Comparison of ENCODE assay signal across 24 cellular contexts in genomic region chr18:63646916-63647315, GRCh38. TPM values are rescaled to one million over a fixed set of nuclear protein-coding genes. Genes with fewer than 3 reads are reported as not detected.
"Had no signal": no experiment of that assay in that cellular context is flagged by ENCODE, and none has a peak within 500 bp of the region (broad histone marks: within the 10 kb centered on the region; RNA-seq: fewer than 3 reads in every experiment).

No MANE protein-coding gene starts in this region.

- H3K4me1 ChIP-seq: esophagus squamous epithelium, gastrocnemius medialis, heart left ventricle, left lung, prostate gland, stomach, testis had no signal

- ATAC-seq: activated CD8-positive, alpha-beta T cell treated with anti-CD3 and anti-CD28 coated beads for 36 hours; activated T-helper 17 cell treated with anti-CD3 and anti-CD28 coated beads, Interleukin-2, amount 50 U/mL, for 72 hours; gastrocnemius medialis; heart left ventricle; left lung; right cardiac atrium had no signal

- DNase-seq: activated CD4-positive, alpha-beta T cell treated with anti-CD3 and anti-CD28 coated beads, Interleukin-2, amount 10 ng/mL, durations not matched to agents 24 days and 14 days; activated CD8-positive, alpha-beta T cell treated with anti-CD3 and anti-CD28 coated beads for 36 hours; activated naive CD4-positive, alpha-beta T cell; activated naive CD8-positive, alpha-beta T cell treated with anti-CD3 and anti-CD28 coated beads for 36 hours; activated T-cell treated with anti-CD3 and anti-CD28 coated beads, Interleukin-2, amount 50 U/mL, for 1 hour; effector CD4-positive, alpha-beta T cell; esophagus squamous epithelium; gastrocnemius medialis; heart left ventricle; kidney; left lung; right cardiac atrium; small intestine; stimulated activated CD4-positive, alpha-beta T cell treated with anti-CD3 and anti-CD28 coated beads, Interleukin-15, amount 100 ng/mL, for 24 hours; stimulated activated CD4-positive, alpha-beta T cell treated with anti-CD3 and anti-CD28 coated beads, Interleukin-2, amount 100 ng/mL, for 48 hours; stomach; testis had no signal

- H3K27ac ChIP-seq: coronary artery, esophagus squamous epithelium, gastrocnemius medialis, heart left ventricle, left lung, prostate gland, stomach, testis had no signal

- FAIRE-seq: kidney, small intestine had no signal

- H3K27me3 ChIP-seq: esophagus squamous epithelium, gastrocnemius medialis, heart left ventricle, left lung, stomach, testis had no signal

- H3K4me3 ChIP-seq: coronary artery, esophagus squamous epithelium, gastrocnemius medialis, heart left ventricle, left lung, prostate gland, stomach, testis had no signal

- H3K36me3 ChIP-seq: esophagus squamous epithelium, gastrocnemius medialis, heart left ventricle, left lung, prostate gland, stomach had no signal

- H3K9me3 ChIP-seq: esophagus squamous epithelium, gastrocnemius medialis, heart left ventricle, left lung, prostate gland, stomach, testis had no signal

RNA-seq across cellular contexts. Expression of gene SERPINB4, which starts 2.9 kb away (rescaled TPM):
- total RNA-seq: activated CD4-positive, alpha-beta T cell treated with anti-CD3 and anti-CD28 coated beads, Interleukin-2, amount 10 ng/mL, durations not matched to agents 24 days and 14 days; activated CD8-positive, alpha-beta T cell treated with anti-CD3 and anti-CD28 coated beads for 36 hours; activated naive CD8-positive, alpha-beta T cell treated with anti-CD3 and anti-CD28 coated beads for 36 hours; activated T-helper 17 cell treated with anti-CD3 and anti-CD28 coated beads, Interleukin-2, amount 50 U/mL, for 72 hours; heart left ventricle; kidney; lung microvascular endothelial cell; myocyte; osteoblast; right cardiac atrium; stomach had no signal
- polyA plus RNA-seq: neural cell, right cardiac atrium, small intestine had no signal

RNA-seq across cellular contexts. Expression of gene SERPINB3, which starts 14.8 kb away (rescaled TPM):
- total RNA-seq: activated CD4-positive, alpha-beta T cell treated with anti-CD3 and anti-CD28 coated beads, Interleukin-2, amount 10 ng/mL, durations not matched to agents 24 days and 14 days; activated CD8-positive, alpha-beta T cell treated with anti-CD3 and anti-CD28 coated beads for 36 hours; activated naive CD8-positive, alpha-beta T cell treated with anti-CD3 and anti-CD28 coated beads for 36 hours; activated T-helper 17 cell treated with anti-CD3 and anti-CD28 coated beads, Interleukin-2, amount 50 U/mL, for 72 hours; gastrocnemius medialis; kidney; left lung; lung microvascular endothelial cell; myocyte; osteoblast; right cardiac atrium had no signal
- polyA plus RNA-seq: neural cell, right cardiac atrium had no signal

RNA-seq across cellular contexts. Expression of gene SERPINB11, which starts 55.8 kb away (rescaled TPM):
- total RNA-seq: activated CD4-positive, alpha-beta T cell treated with anti-CD3 and anti-CD28 coated beads, Interleukin-2, amount 10 ng/mL, durations not matched to agents 24 days and 14 days; activated CD8-positive, alpha-beta T cell treated with anti-CD3 and anti-CD28 coated beads for 36 hours; activated naive CD8-positive, alpha-beta T cell treated with anti-CD3 and anti-CD28 coated beads for 36 hours; activated T-helper 17 cell treated with anti-CD3 and anti-CD28 coated beads, Interleukin-2, amount 50 U/mL, for 72 hours; gastrocnemius medialis; heart left ventricle; kidney; left lung; lung microvascular endothelial cell; myocyte; osteoblast; right cardiac atrium had no signal
- polyA plus RNA-seq: heart left ventricle, neural cell, right cardiac atrium, small intestine had no signal

RNA-seq across cellular contexts. Expression of gene SERPINB13, which starts 59.8 kb away (rescaled TPM):
- total RNA-seq: activated CD4-positive, alpha-beta T cell treated with anti-CD3 and anti-CD28 coated beads, Interleukin-2, amount 10 ng/mL, durations not matched to agents 24 days and 14 days; activated CD8-positive, alpha-beta T cell treated with anti-CD3 and anti-CD28 coated beads for 36 hours; activated naive CD8-positive, alpha-beta T cell treated with anti-CD3 and anti-CD28 coated beads for 36 hours; activated T-helper 17 cell treated with anti-CD3 and anti-CD28 coated beads, Interleukin-2, amount 50 U/mL, for 72 hours; gastrocnemius medialis; heart left ventricle; kidney; left lung; lung microvascular endothelial cell; myocyte; osteoblast; right cardiac atrium; testis had no signal
- polyA plus RNA-seq: heart left ventricle, neural cell, right cardiac atrium, small intestine had no signal
